ENCODE assay signal across 8 cellular contexts in genomic region chr7:6589829-6590644, GRCh38. TPM values are rescaled to one million over a fixed set of nuclear protein-coding genes. Genes with fewer than 3 reads are reported as not detected.
DNase-seq lines count a peak whose midpoint lies in the region; ATAC-seq and TF ChIP-seq lines count a peak whose summit lies in the region.

Gene INTS15, plus strand, starts transcription at chr7:6590021. Its CDS starts 263 bp downstream, at chr7:6590284.

- H3K27ac ChIP-seq in right lobe of liver: peak within 1 kb of the TSS; percentile 57 to 93 (median 81)

- H3K36me3 ChIP-seq in BE2C (peaks cover 27% of the 10 kb centered on the region), right lobe of liver (peaks cover 0 to 41% (median 17%) of the 10 kb centered on the region in 4 donors)

- TF ChIP-seq CTCF in BE2C (IDR thresholded peaks at IDR 0.05; ENCODE audit: low read depth, low read length): peak; percentile 33
- TF ChIP-seq CTCF in right lobe of liver (IDR thresholded peaks at IDR 0.05): peak; percentile 68 to 99 (median 87)

- H3K4me1 ChIP-seq in BE2C (no peaks in the 10 kb centered on the region), right lobe of liver (peaks cover 0 to 13% (median 3%) of the 10 kb centered on the region in 4 donors)

- H3K9me3 ChIP-seq in BE2C (no peaks in the 10 kb centered on the region), right lobe of liver (no peaks in the 10 kb centered on the region)

- ATAC-seq in HG03175 (IDR thresholded peaks at IDR 0.05; ENCODE audit: unreplicated experiment): peak; percentile 86
- peak; percentile 95 to 97 (median 96) for ATAC-seq in right lobe of liver

- H3K4me3 ChIP-seq in BE2C (ENCODE audit: low read depth, low read length): peak within 1 kb of the TSS; percentile 76
- peak within 1 kb of the TSS; percentile 68 to 97 (median 97) for H3K4me3 ChIP-seq in right lobe of liver

- no CpG with 5 or more reads among the region's 107 CpGs for WGBS in right lobe of liver (ENCODE audit: insufficient coverage, low coverage, low lambda C conversion rate, missing lambda C conversion rate)

- DNase-seq in BE2C: peak; percentile 85
- peak; percentile 49 for DNase-seq in NCI-H510A (lab: John Stamatoyannopoulos, UW)
- DNase-seq in activated CD4-positive, alpha-beta T cell treated with anti-CD3 and anti-CD28 coated beads, Interleukin-2, amount 50 U/mL, for 1 hour: peak; percentile 79
- DNase-seq in dermis blood vessel endothelial cell: peak; percentile 88
- peak; percentile 80 to 87 (median 84) for DNase-seq in right lobe of liver
- peak; percentile 74 to 84 for DNase-seq in stimulated activated CD4-positive, alpha-beta T cell treated with anti-CD3 and anti-CD28 coated beads, Interleukin-4, amount 100 ng/mL, for 4 hours

- in situ Hi-C loops in GM18951 (cut with MboI; ENCODE audit: low sequenced_read_pairs, unreplicated experiment): no loop called here

- H3K27me3 ChIP-seq in BE2C (no peaks in the 10 kb centered on the region), right lobe of liver (no peaks in the 10 kb centered on the region)

- intact Hi-C loops in right lobe of liver (cut with DNase I): no loop called here

- TF ChIP-seq POLR2A in GM18951 (IDR thresholded peaks at IDR 0.05; ENCODE audit: extremely low read depth, insufficient read depth, insufficient read length) (peak; percentile 97), right lobe of liver (IDR thresholded peaks at IDR 0.05) (peak; percentile 94)

RNA-seq across cellular contexts. Expression of gene INTS15, which starts in this region (rescaled TPM):
- polyA plus RNA-seq in BE2C (2012; ENCODE audit: insufficient read depth, insufficient read length, low read depth): 158 TPM
- total RNA-seq in dermis blood vessel endothelial cell (13.1 and 14.5 TPM in 2 replicates), right lobe of liver (10 to 100 TPM; 10.2 to 16.6 (median 14.0) TPM)

Comparison
In these comparisons a context has a peak if more than half of its experiments do, and no peak if none do; other contexts are left out.
1. Peak in every context shown above with its lines: DNase-seq, ATAC-seq, H3K4me3 ChIP-seq and H3K27ac ChIP-seq.